1 cellular context compared by ENCODE assay signal in genomic region chr4:140645614-140646412, GRCh38.
A peak's percentile ranks its signal among the peaks of the same experiment; 100 is the strongest.
TF ChIP-seq lines count a peak whose summit lies in the region.

No MANE protein-coding gene starts in this region.

TF ChIP-seq in HepG2, 621 proteins besides CTCF, POLR2A, EP300 and RAD21 (continued from another document):
- no peak for TF ChIP-seq BRF2 (CRISPR knock-in tag; IDR thresholded peaks at IDR 0.05)
- no peak for TF ChIP-seq NFATC3 (CRISPR knock-in tag; IDR thresholded peaks at IDR 0.05)
- TF ChIP-seq SRY (CRISPR knock-in tag; IDR thresholded peaks at IDR 0.05) = no peak
- no peak for TF ChIP-seq ZNF136 (CRISPR knock-in tag; IDR thresholded peaks at IDR 0.05; ENCODE audit: low read depth)
- TF ChIP-seq ZSCAN5A (CRISPR knock-in tag; IDR thresholded peaks at IDR 0.05; ENCODE audit: borderline replicate concordance) = no peak
- TF ChIP-seq TIGD3 (CRISPR knock-in tag; IDR thresholded peaks at IDR 0.05; ENCODE audit: borderline replicate concordance) = no peak
- TF ChIP-seq RFXANK (CRISPR knock-in tag; IDR thresholded peaks at IDR 0.05) = 0 out of 2 replicates have a peak, but pooled peaks have one; percentile 35
- no peak for TF ChIP-seq GPN1 (CRISPR knock-in tag; IDR thresholded peaks at IDR 0.05; ENCODE audit: borderline replicate concordance)
- TF ChIP-seq ZBTB44 (CRISPR knock-in tag; IDR thresholded peaks at IDR 0.05) = no peak
- no peak for TF ChIP-seq MAFK (conservative IDR thresholded peaks at IDR 0.05 in 1 of 2, IDR thresholded peaks at IDR 0.05 in 1 of 2; ENCODE audit: low read length in 2 of 2)
- no peak for TF ChIP-seq ATF1 (CRISPR knock-in tag; IDR thresholded peaks at IDR 0.05)
- TF ChIP-seq RELA (CRISPR knock-in tag; IDR thresholded peaks at IDR 0.05) = no peak
- TF ChIP-seq FOXO1 (CRISPR knock-in tag; IDR thresholded peaks at IDR 0.05) = peak; percentile 7; the same call in 1 of the 2 replicates
- TF ChIP-seq JUND (CRISPR knock-in tag; IDR thresholded peaks at IDR 0.05) = no peak
- TF ChIP-seq FIP1L1 (IDR thresholded peaks at IDR 0.05; ENCODE audit: borderline replicate concordance, insufficient read depth, low read depth, low read length) = no peak
- TF ChIP-seq TFDP1 (CRISPR knock-in tag; IDR thresholded peaks at IDR 0.05; ENCODE audit: borderline replicate concordance) = peak; percentile 22; the same call in 1 of the 2 replicates
- TF ChIP-seq U2AF1 (optimal IDR thresholded peaks at IDR 0.05; ENCODE audit: low read depth, low read length) = no peak
- no peak for TF ChIP-seq MBNL3 (CRISPR knock-in tag; conservative IDR thresholded peaks at IDR 0.05)
- no peak for TF ChIP-seq SIN3A (IDR thresholded peaks at IDR 0.05; ENCODE audit: borderline replicate concordance, low read depth, low read length)
- no peak for TF ChIP-seq ZNF703 (CRISPR knock-in tag; IDR thresholded peaks at IDR 0.05; ENCODE audit: borderline replicate concordance)
- TF ChIP-seq THAP8 (CRISPR knock-in tag; IDR thresholded peaks at IDR 0.05; ENCODE audit: borderline replicate concordance) = no peak
- TF ChIP-seq ZNF362 (CRISPR knock-in tag; IDR thresholded peaks at IDR 0.05; ENCODE audit: borderline replicate concordance) = peak; percentile 27; the same call in 1 of the 2 replicates
- no peak for TF ChIP-seq TP53 (CRISPR knock-in tag; conservative IDR thresholded peaks at IDR 0.05)
- TF ChIP-seq ZNF18 (CRISPR knock-in tag; IDR thresholded peaks at IDR 0.05; ENCODE audit: insufficient replicate concordance) = no peak
- no peak for TF ChIP-seq ZNF782 (CRISPR knock-in tag; IDR thresholded peaks at IDR 0.05; ENCODE audit: borderline replicate concordance)
- TF ChIP-seq ZUFSP (CRISPR knock-in tag; IDR thresholded peaks at IDR 0.05; ENCODE audit: borderline replicate concordance) = no peak
- TF ChIP-seq ZBTB1 (CRISPR knock-in tag; IDR thresholded peaks at IDR 0.05; ENCODE audit: borderline replicate concordance) = no peak
- TF ChIP-seq TRIM24 (CRISPR knock-in tag; IDR thresholded peaks at IDR 0.05) = no peak
- TF ChIP-seq PAX8 (CRISPR knock-in tag; IDR thresholded peaks at IDR 0.05; ENCODE audit: borderline replicate concordance) = no peak
- TF ChIP-seq ZNF121 (CRISPR knock-in tag; IDR thresholded peaks at IDR 0.05) = no peak
- no peak for TF ChIP-seq ONECUT2 (CRISPR knock-in tag; IDR thresholded peaks at IDR 0.05)
- TF ChIP-seq BORCS8-MEF2B (CRISPR knock-in tag; IDR thresholded peaks at IDR 0.05) = no peak
- no peak for TF ChIP-seq MXD4 (CRISPR knock-in tag; IDR thresholded peaks at IDR 0.05)
- no peak for TF ChIP-seq ZNF543 (CRISPR knock-in tag; IDR thresholded peaks at IDR 0.05)
